Comparison of ENCODE assay signal across 1 cellular context in the genomic region with DNA sequence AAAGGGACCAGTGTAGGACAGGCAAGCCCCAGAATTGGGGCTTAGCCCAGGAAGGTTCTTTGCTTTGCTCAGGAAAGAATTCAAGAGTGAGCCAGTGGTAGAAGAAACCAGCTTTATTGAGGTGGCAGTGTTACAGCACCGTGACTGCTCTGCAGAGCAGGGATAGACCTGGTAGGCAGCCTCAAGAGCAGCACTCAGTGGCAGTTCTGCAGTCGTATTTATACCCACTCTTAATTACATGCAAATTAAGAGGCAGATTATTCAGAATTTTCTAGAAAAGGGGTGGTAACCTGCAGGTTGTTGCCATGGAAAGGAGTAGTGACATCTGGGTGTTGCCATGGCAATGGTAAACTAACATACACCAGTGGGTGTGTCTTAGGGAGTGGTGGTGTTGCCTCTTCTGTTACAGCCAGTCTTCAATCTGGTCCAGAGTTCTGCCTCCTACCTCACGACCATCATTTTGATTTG.
TF ChIP-seq lines count a peak whose summit lies in the region.

No MANE protein-coding gene starts in this region.

TF ChIP-seq in H1, 55 proteins besides CTCF, POLR2A, EP300 and RAD21 (continued from another document):
- TF ChIP-seq, protein P1, sequence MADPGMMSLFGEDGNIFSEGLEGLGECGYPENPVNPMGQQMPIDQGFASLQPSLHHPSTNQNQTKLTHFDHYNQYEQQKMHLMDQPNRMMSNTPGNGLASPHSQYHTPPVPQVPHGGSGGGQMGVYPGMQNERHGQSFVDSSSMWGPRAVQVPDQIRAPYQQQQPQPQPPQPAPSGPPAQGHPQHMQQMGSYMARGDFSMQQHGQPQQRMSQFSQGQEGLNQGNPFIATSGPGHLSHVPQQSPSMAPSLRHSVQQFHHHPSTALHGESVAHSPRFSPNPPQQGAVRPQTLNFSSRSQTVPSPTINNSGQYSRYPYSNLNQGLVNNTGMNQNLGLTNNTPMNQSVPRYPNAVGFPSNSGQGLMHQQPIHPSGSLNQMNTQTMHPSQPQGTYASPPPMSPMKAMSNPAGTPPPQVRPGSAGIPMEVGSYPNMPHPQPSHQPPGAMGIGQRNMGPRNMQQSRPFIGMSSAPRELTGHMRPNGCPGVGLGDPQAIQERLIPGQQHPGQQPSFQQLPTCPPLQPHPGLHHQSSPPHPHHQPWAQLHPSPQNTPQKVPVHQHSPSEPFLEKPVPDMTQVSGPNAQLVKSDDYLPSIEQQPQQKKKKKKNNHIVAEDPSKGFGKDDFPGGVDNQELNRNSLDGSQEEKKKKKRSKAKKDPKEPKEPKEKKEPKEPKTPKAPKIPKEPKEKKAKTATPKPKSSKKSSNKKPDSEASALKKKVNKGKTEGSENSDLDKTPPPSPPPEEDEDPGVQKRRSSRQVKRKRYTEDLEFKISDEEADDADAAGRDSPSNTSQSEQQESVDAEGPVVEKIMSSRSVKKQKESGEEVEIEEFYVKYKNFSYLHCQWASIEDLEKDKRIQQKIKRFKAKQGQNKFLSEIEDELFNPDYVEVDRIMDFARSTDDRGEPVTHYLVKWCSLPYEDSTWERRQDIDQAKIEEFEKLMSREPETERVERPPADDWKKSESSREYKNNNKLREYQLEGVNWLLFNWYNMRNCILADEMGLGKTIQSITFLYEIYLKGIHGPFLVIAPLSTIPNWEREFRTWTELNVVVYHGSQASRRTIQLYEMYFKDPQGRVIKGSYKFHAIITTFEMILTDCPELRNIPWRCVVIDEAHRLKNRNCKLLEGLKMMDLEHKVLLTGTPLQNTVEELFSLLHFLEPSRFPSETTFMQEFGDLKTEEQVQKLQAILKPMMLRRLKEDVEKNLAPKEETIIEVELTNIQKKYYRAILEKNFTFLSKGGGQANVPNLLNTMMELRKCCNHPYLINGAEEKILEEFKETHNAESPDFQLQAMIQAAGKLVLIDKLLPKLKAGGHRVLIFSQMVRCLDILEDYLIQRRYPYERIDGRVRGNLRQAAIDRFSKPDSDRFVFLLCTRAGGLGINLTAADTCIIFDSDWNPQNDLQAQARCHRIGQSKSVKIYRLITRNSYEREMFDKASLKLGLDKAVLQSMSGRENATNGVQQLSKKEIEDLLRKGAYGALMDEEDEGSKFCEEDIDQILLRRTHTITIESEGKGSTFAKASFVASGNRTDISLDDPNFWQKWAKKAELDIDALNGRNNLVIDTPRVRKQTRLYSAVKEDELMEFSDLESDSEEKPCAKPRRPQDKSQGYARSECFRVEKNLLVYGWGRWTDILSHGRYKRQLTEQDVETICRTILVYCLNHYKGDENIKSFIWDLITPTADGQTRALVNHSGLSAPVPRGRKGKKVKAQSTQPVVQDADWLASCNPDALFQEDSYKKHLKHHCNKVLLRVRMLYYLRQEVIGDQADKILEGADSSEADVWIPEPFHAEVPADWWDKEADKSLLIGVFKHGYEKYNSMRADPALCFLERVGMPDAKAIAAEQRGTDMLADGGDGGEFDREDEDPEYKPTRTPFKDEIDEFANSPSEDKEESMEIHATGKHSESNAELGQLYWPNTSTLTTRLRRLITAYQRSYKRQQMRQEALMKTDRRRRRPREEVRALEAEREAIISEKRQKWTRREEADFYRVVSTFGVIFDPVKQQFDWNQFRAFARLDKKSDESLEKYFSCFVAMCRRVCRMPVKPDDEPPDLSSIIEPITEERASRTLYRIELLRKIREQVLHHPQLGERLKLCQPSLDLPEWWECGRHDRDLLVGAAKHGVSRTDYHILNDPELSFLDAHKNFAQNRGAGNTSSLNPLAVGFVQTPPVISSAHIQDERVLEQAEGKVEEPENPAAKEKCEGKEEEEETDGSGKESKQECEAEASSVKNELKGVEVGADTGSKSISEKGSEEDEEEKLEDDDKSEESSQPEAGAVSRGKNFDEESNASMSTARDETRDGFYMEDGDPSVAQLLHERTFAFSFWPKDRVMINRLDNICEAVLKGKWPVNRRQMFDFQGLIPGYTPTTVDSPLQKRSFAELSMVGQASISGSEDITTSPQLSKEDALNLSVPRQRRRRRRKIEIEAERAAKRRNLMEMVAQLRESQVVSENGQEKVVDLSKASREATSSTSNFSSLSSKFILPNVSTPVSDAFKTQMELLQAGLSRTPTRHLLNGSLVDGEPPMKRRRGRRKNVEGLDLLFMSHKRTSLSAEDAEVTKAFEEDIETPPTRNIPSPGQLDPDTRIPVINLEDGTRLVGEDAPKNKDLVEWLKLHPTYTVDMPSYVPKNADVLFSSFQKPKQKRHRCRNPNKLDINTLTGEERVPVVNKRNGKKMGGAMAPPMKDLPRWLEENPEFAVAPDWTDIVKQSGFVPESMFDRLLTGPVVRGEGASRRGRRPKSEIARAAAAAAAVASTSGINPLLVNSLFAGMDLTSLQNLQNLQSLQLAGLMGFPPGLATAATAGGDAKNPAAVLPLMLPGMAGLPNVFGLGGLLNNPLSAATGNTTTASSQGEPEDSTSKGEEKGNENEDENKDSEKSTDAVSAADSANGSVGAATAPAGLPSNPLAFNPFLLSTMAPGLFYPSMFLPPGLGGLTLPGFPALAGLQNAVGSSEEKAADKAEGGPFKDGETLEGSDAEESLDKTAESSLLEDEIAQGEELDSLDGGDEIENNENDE (IDR thresholded peaks at IDR 0.05; ENCODE audit: insufficient replicate concordance, low read length): no peak
